Comparison of ENCODE assay signal across 7 cellular contexts in the genomic region with DNA sequence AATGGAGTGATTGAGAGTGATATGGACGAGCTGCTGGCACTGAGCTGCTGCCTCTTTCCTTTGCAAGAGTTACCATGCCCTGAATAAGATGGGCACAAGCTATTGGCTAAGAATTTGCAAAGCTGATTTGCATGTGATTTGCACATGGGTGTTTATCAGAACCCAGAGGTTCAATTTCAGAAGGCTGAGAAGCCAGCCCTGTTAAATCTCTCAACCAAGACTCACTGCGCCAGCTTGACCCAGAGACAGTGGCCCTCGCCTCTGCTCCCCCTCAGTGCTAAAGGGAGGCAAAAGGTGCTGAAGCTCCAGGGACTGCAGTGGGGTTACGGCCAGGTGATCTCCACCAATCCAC. TPM values are rescaled to one million over a fixed set of nuclear protein-coding genes. Genes with fewer than 3 reads are reported as not detected.
A peak's percentile ranks its signal among the peaks of the same experiment; 100 is the strongest.
DNase-seq lines count a peak whose midpoint lies in the region; ATAC-seq, FAIRE-seq and TF ChIP-seq lines count a peak whose summit lies in the region.

No MANE protein-coding gene starts in this region.

- 84 to 87% methylated on average over 4 of the region's 4 CpGs for WGBS in ectodermal cell, 2 experiments
- WGBS in sigmoid colon, 2 donors = 44 to 85% methylated on average over 4 of the region's 4 CpGs

- no peak overlapping the region for H3K27ac ChIP-seq in ectodermal cell (ENCODE audit: insufficient read depth, low read depth, low read length, poor library complexity, severe bottlenecking)
- peak overlapping the region; percentile 90 to 96 (median 95) for H3K27ac ChIP-seq in sigmoid colon

- no peak for ATAC-seq in GM18909 (IDR thresholded peaks at IDR 0.05; ENCODE audit: poor library complexity, unreplicated experiment)

- DNase-seq in GM12891 (ENCODE audit: insufficient read length, low spot score) = no peak
- peak; percentile 85 for DNase-seq in NAMALWA (ENCODE audit: low spot score)
- DNase-seq in sigmoid colon = no peak
- DNase-seq in UCSD-AML1 (lab: John Stamatoyannopoulos, UW; ENCODE audit: unreplicated experiment) = no peak
- DNase-seq in SKM-1 treated with dmso at 0.1 percent for 144 hours (lab: John Stamatoyannopoulos, UW; ENCODE audit: unreplicated experiment) = no peak

- peaks cover 11% of the 10 kb centered on the region for H3K4me1 ChIP-seq in ectodermal cell (ENCODE audit: control insufficient read depth, insufficient read depth, low read length)
- H3K4me1 ChIP-seq in sigmoid colon = peaks cover 0 to 51% (median 38%) of the 10 kb centered on the region in 4 donors

- peak; percentile 82; the same call in 1 of the 2 replicates for TF ChIP-seq POLR2A in GM12891 (IDR thresholded peaks at IDR 0.05; ENCODE audit: low read depth, low read length)
- no peak for TF ChIP-seq POLR2A in sigmoid colon (IDR thresholded peaks at IDR 0.05)

- H3K27me3 ChIP-seq in ectodermal cell (ENCODE audit: control insufficient read depth, insufficient read depth, low read length, poor library complexity, severe bottlenecking) = peaks cover 8% of the 10 kb centered on the region
- no peaks in the 10 kb centered on the region for H3K27me3 ChIP-seq in sigmoid colon

- H3K9me3 ChIP-seq in ectodermal cell (ENCODE audit: control insufficient read depth, low read length) (no peaks in the 10 kb centered on the region), sigmoid colon (no peaks in the 10 kb centered on the region)

- intact Hi-C loops in sigmoid colon (cut with DNase I) = loop anchor here (5.0 kb wide), 1 partner anchor 133 kb away; the partner anchor contains the start of genes IDH3G and SSR4

- no peak for TF ChIP-seq EP300 in sigmoid colon (IDR thresholded peaks at IDR 0.05)

- H3K36me3 ChIP-seq in ectodermal cell (ENCODE audit: control insufficient read depth, insufficient read depth, low read length) = no peaks in the 10 kb centered on the region
- H3K36me3 ChIP-seq in sigmoid colon = peaks cover 0 to 6% (median under 1%) of the 10 kb centered on the region in 4 donors

- peak; percentile 98 for FAIRE-seq in GM12891 (lab: Jason Lieb, UNC)

- H3K4me3 ChIP-seq in ectodermal cell (ENCODE audit: insufficient read depth, low read depth, low read length) (peak overlapping the region; percentile 26), sigmoid colon (peak overlapping the region in 3 of 4 donors; percentile 10 to 63 (median 22))

- no peak for TF ChIP-seq CTCF in sigmoid colon (IDR thresholded peaks at IDR 0.05)

TF ChIP-seq in GM12891, 5 proteins besides CTCF, POLR2A, EP300 and RAD21:
- TF ChIP-seq TAF1 (IDR thresholded peaks at IDR 0.05; ENCODE audit: low read depth, low read length) (peak; percentile 43; the same call in 1 of the 2 replicates), POLR2AphosphoS5 (IDR thresholded peaks at IDR 0.05; ENCODE audit: low read depth, low read length) (no peak), PAX5 (IDR thresholded peaks at IDR 0.05; ENCODE audit: insufficient read depth, low read length, severe bottlenecking) (no peak), POU2F2 (IDR thresholded peaks at IDR 0.05; ENCODE audit: low read depth, low read length) (peak; percentile 53)
TF ChIP-seq in GM12891: peak in this region for 2.

RNA-seq across cellular contexts. Expression of gene ARHGAP4, which starts 0.7 kb away (rescaled TPM):
- polyA plus RNA-seq in GM12891 (2012; ENCODE audit: low read depth, missing spikeins) = 57.8 TPM
- polyA plus RNA-seq in ectodermal cell (2013, experiment 1 of 4) = 9.0 TPM
- 14.4 TPM for polyA plus RNA-seq in ectodermal cell (2013, experiment 2 of 4)
- 10.2 TPM for polyA plus RNA-seq in ectodermal cell (2013, experiment 3 of 4)
- 9.5 TPM for polyA plus RNA-seq in ectodermal cell (2013, experiment 4 of 4)
- total RNA-seq in sigmoid colon = 10 to 100 TPM; 12.4 to 27.4 (median 16.3) TPM
- polyA plus RNA-seq in sigmoid colon = 100 to 1,000 TPM in 1 of 3 donors, 10 to 100 TPM in 1, 1 to 10 TPM in 1; 8.4 to 122 (median 17.3) TPM

RNA-seq across cellular contexts. Expression of gene NAA10, which starts 9.5 kb away (rescaled TPM):
- 87.7 TPM for polyA plus RNA-seq in GM12891 (2012; ENCODE audit: low read depth, missing spikeins)
- 104 TPM for polyA plus RNA-seq in ectodermal cell (2013, experiment 1 of 4)
- polyA plus RNA-seq in ectodermal cell (2013, experiment 2 of 4) = 95.2 TPM
- polyA plus RNA-seq in ectodermal cell (2013, experiment 3 of 4) = 79.9 TPM
- polyA plus RNA-seq in ectodermal cell (2013, experiment 4 of 4) = 87.6 TPM
- total RNA-seq in sigmoid colon = 100 to 1,000 TPM in 1 of 4 donors, 10 to 100 TPM in 3; 57.4 to 113 (median 79.2) TPM
- polyA plus RNA-seq in sigmoid colon = 100 to 1,000 TPM in 1 of 3 donors, 10 to 100 TPM in 2; 78.6 to 128 (median 84.7) TPM

RNA-seq across cellular contexts. Expression of gene RENBP, which starts 19.1 kb away (rescaled TPM):
- 9.8 TPM for polyA plus RNA-seq in GM12891 (2012; ENCODE audit: low read depth, missing spikeins)
- 5.0 TPM for polyA plus RNA-seq in ectodermal cell (2013, experiment 1 of 4)
- polyA plus RNA-seq in ectodermal cell (2013, experiment 2 of 4) = 7.5 TPM
- 5.1 TPM for polyA plus RNA-seq in ectodermal cell (2013, experiment 3 of 4)
- polyA plus RNA-seq in ectodermal cell (2013, experiment 4 of 4) = 7.4 TPM
- total RNA-seq in sigmoid colon = 10 to 100 TPM in 3 of 4 donors, 1 to 10 TPM in 1; 9.8 to 16.8 (median 13.1) TPM
- polyA plus RNA-seq in sigmoid colon = 10 to 100 TPM; 10.2 to 15.1 (median 15.0) TPM

RNA-seq across cellular contexts. Expression of gene AVPR2, which starts 20.9 kb away (rescaled TPM):
- 0.44 TPM for polyA plus RNA-seq in GM12891 (2012; ENCODE audit: low read depth, missing spikeins)
- not detected for polyA plus RNA-seq in ectodermal cell (2013, experiment 1 of 4)
- not detected for polyA plus RNA-seq in ectodermal cell (2013, experiment 2 of 4)
- not detected for polyA plus RNA-seq in ectodermal cell (2013, experiment 3 of 4)
- not detected for polyA plus RNA-seq in ectodermal cell (2013, experiment 4 of 4)
- 1 to 10 TPM; 1.1 to 2.2 (median 1.3) TPM for total RNA-seq in sigmoid colon
- polyA plus RNA-seq in sigmoid colon = 1 to 10 TPM in 1 of 3 donors, not detected in 2; 1.1 TPM

RNA-seq across cellular contexts. Expression of gene L1CAM, which starts 39.4 kb away (rescaled TPM):
- polyA plus RNA-seq in GM12891 (2012; ENCODE audit: low read depth, missing spikeins) = 0.36 TPM
- polyA plus RNA-seq in ectodermal cell (2013, experiment 1 of 4) = 20.7 TPM
- polyA plus RNA-seq in ectodermal cell (2013, experiment 2 of 4) = 21.9 TPM
- polyA plus RNA-seq in ectodermal cell (2013, experiment 3 of 4) = 17.0 TPM
- polyA plus RNA-seq in ectodermal cell (2013, experiment 4 of 4) = 17.3 TPM
- 10 to 100 TPM in 3 of 4 donors, 1 to 10 TPM in 1; 6.6 to 30.2 (median 23.1) TPM for total RNA-seq in sigmoid colon
- 10 to 100 TPM in 1 of 3 donors, 1 to 10 TPM in 1, not detected in 1; 2.4 to 10.5 TPM for polyA plus RNA-seq in sigmoid colon
